ENCODE assay signal across 10 cellular contexts in the genomic region with DNA sequence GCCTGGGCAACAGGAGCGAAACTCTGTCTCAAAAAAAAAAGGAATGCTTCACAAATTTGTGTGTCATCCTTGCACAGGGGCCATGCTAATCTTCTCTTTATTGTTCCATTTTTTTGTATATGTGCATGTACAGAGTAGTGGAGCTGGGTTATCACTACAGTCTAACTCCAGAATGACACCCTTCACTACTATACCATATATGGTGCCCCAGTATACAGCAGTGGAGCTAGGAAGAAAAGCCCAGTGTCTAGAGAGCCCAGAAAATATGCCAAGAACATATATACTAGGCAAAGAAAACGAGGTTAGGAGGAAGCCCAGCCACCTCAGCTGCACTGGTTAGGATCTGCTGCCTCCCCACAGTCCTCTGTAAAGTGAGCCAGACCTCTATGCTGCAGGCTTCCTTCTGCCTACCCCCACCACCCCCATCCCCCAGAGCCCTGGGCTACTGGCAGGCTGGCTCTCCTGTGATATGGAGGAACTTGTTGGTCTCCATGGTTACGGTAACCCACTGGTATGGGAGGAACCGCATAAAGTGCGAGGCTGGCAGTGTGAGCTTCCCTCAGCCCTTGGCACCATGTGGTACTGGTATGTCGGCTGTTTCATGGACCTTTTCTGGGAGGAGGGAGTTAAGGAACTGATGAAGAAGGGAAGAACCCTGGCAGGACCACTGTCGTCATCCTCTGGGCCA. TPM values are rescaled to one million over a fixed set of nuclear protein-coding genes. Genes with fewer than 3 reads are reported as not detected.
A peak's percentile ranks its signal among the peaks of the same experiment; 100 is the strongest.
DNase-seq lines count a peak whose midpoint lies in the region; ATAC-seq and TF ChIP-seq lines count a peak whose summit lies in the region.
"Had no signal": no experiment of that assay in that cellular context is flagged by ENCODE, and none has a peak within 500 bp of the region (broad histone marks: within the 10 kb centered on the region; RNA-seq: fewer than 3 reads in every experiment).

No MANE protein-coding gene starts in this region.

- H3K18ac ChIP-seq in H9 (ENCODE audit: insufficient read length, low read depth, low read length), result no peak overlapping the region
- H3K18ac ChIP-seq in trophoblast cell (ENCODE audit: low read length), result no peak overlapping the region

- H3K36me3 Mint-ChIP-seq in H9 (ENCODE audit: insufficient read depth in 1 of 3, low read depth in 3 of 3), result peaks cover 3 to 10% (median 4%) of the 10 kb centered on the region in 3 experiments; a peak in 5 of 7 replicates

- no peaks in the 10 kb centered on the region for H3K9me3 ChIP-seq in H9 (ENCODE audit: control insufficient read depth, low read depth, low read length)
- no peaks in the 10 kb centered on the region for H3K9me3 ChIP-seq in trophoblast cell (ENCODE audit: insufficient read depth, low read depth, low read length)
- H3K9me3 ChIP-seq: esophagus squamous epithelium had no signal

- H3K4me3 ChIP-seq in trophoblast cell (ENCODE audit: low read depth, low read length), result no peak overlapping the region
- H3K4me3 ChIP-seq: esophagus squamous epithelium had no signal

- H2BK5ac ChIP-seq in H9 (ENCODE audit: insufficient read length, low read length) (no peak overlapping the region), trophoblast cell (ENCODE audit: low read depth, low read length, poor library complexity) (no peak overlapping the region)

- H2AK5ac ChIP-seq in H9 (ENCODE audit: insufficient read length, low read length), result no peak overlapping the region
- H2AK5ac ChIP-seq in trophoblast cell (ENCODE audit: low read length), result no peak overlapping the region

- H2BK12ac ChIP-seq in H9 (ENCODE audit: insufficient read length, low read depth, low read length) (no peak overlapping the region), trophoblast cell (ENCODE audit: low read length) (no peak overlapping the region)

- H3K23ac ChIP-seq in H9 (ENCODE audit: insufficient read length, low read depth, low read length) (no peak overlapping the region), trophoblast cell (ENCODE audit: low read length) (peak overlapping the region; percentile 41)

- H3K79me2 ChIP-seq in H9 (ENCODE audit: insufficient read depth, low read length) (no peaks in the 10 kb centered on the region; the same call in 1 of the 2 replicates), trophoblast cell (ENCODE audit: control insufficient read depth, insufficient read depth, low read length, poor library complexity) (peaks cover 10% of the 10 kb centered on the region)

- H3K4ac ChIP-seq in H9 (ENCODE audit: low read depth, low read length) (no peak overlapping the region), trophoblast cell (ENCODE audit: low read depth, low read length) (no peak overlapping the region)

- H3K4me2 ChIP-seq in H9 (ENCODE audit: insufficient read depth, insufficient read length, low read length) (no peak overlapping the region), trophoblast cell (ENCODE audit: low read length) (no peak overlapping the region)

- H3K9me3 Mint-ChIP-seq in H9, result no peaks in the 10 kb centered on the region

- H3K79me1 ChIP-seq in H9 (ENCODE audit: insufficient read depth, low read depth, low read length, poor library complexity, severe bottlenecking) (peaks cover 4% of the 10 kb centered on the region), trophoblast cell (ENCODE audit: low read length) (no peaks in the 10 kb centered on the region)

- peak; percentile 82 for DNase-seq in H9
- peak; percentile 31 for DNase-seq in OCI-M1 (lab: John Stamatoyannopoulos, UW)
- peak; percentile 25 for DNase-seq in fibroblast of peridontal ligament (ENCODE audit: extremely low read depth)
- peak; percentile 15 to 64 for DNase-seq in trophoblast cell
- no peak for DNase-seq in activated CD8-positive, alpha-beta memory T cell treated with anti-CD3 and anti-CD28 coated beads for 24 hours
- DNase-seq in cortex of kidney (lab: John Stamatoyannopoulos, UW), result no peak
- DNase-seq: activated CD8-positive, alpha-beta memory T cell treated with anti-CD3 and anti-CD28 coated beads, Interleukin-2, amount 50 U/mL, for 4 hours; esophagus squamous epithelium; NCI-H510A had no signal

- H3K27me3 ChIP-seq in H9 (ENCODE audit: insufficient read depth, low read length) (no peaks in the 10 kb centered on the region), trophoblast cell (ENCODE audit: insufficient read depth, low read length) (no peaks in the 10 kb centered on the region)
- H3K27me3 ChIP-seq: esophagus squamous epithelium had no signal

- H4K5ac ChIP-seq in H9 (ENCODE audit: insufficient read length, low read depth, low read length), result no peak overlapping the region

- H3K4me1 ChIP-seq in H9 (ENCODE audit: insufficient read depth, low read length), result peaks cover 14% of the 10 kb centered on the region; the same call in 1 of the 2 replicates
- H3K4me1 ChIP-seq in trophoblast cell (ENCODE audit: control insufficient read depth in 1 of 2, insufficient read depth in 2 of 2, low read length in 2 of 2), result peaks cover 11 to 17% of the 10 kb centered on the region in 2 experiments

- H4K12ac ChIP-seq in trophoblast cell (ENCODE audit: low read depth, low read length), result no peak overlapping the region

- ATAC-seq in HG02938 (IDR thresholded peaks at IDR 0.05; ENCODE audit: unreplicated experiment), result no peak

- H3K14ac ChIP-seq in H9 (ENCODE audit: insufficient read depth, low read length) (no peak overlapping the region), trophoblast cell (ENCODE audit: low read length) (no peak overlapping the region)

- H3K27ac Mint-ChIP-seq in H9, result peak overlapping the region; percentile 67 to 89 (median 84); a peak in 3 of 7 replicates

- H3K36me3 ChIP-seq in trophoblast cell (ENCODE audit: control insufficient read depth in 1 of 2, insufficient read depth in 2 of 2, low read length in 2 of 2), result peaks cover 0 to 2% of the 10 kb centered on the region in 2 experiments

- H3K23me2 ChIP-seq in H9 (ENCODE audit: insufficient read length, low read depth, low read length, poor library complexity, severe bottlenecking), result no peaks in the 10 kb centered on the region

- H4K91ac ChIP-seq in H9 (ENCODE audit: insufficient read length, low read depth, low read length), result no peak overlapping the region
- H4K91ac ChIP-seq in trophoblast cell (ENCODE audit: low read depth, low read length), result no peak overlapping the region

- no peak overlapping the region for H2BK15ac ChIP-seq in H9 (ENCODE audit: low read depth, low read length)

- no peak overlapping the region for H4K8ac ChIP-seq in H9 (replicated peaks; ENCODE audit: insufficient read length, low read depth, low read length)
- H4K8ac ChIP-seq in trophoblast cell (ENCODE audit: low read depth, low read length), result no peak overlapping the region

- no peak overlapping the region for H2BK120ac ChIP-seq in H9 (ENCODE audit: low read depth, low read length, poor library complexity, severe bottlenecking)
- no peak overlapping the region for H2BK120ac ChIP-seq in trophoblast cell (ENCODE audit: insufficient read depth, low read length, poor library complexity)

- no peak overlapping the region for H2BK20ac ChIP-seq in H9 (ENCODE audit: low read depth, low read length, poor library complexity, severe bottlenecking)

- WGBS in H9 (ENCODE audit: extremely low coverage, insufficient read length, low lambda C conversion rate), result no CpG with 5 or more reads among the region's 7 CpGs
- no CpG with 5 or more reads among the region's 7 CpGs for WGBS in trophoblast cell (ENCODE audit: extremely low coverage, insufficient coverage, insufficient read length)

- no peaks in the 10 kb centered on the region for H4K20me1 ChIP-seq in H9 (ENCODE audit: control insufficient read depth, insufficient read depth, insufficient read length)

- H3K4me3 Mint-ChIP-seq in H9, result peak overlapping the region in 1 of 2 experiments; percentile 56; a peak in 2 of 5 replicates

- TF ChIP-seq CTCF in H9 (conservative IDR thresholded peaks at IDR 0.05), result no peak

- H3K27me3 Mint-ChIP-seq in H9 (ENCODE audit: low read depth), result no peaks in the 10 kb centered on the region

- H3K56ac ChIP-seq in H9 (ENCODE audit: insufficient read length, low read depth, low read length), result no peak overlapping the region

- H3K27ac ChIP-seq in H9 (ENCODE audit: insufficient read length, low read depth, low read length) (no peak overlapping the region), trophoblast cell (ENCODE audit: low read depth, low read length) (no peak overlapping the region)
- H3K27ac ChIP-seq: esophagus squamous epithelium had no signal

- H3K9ac ChIP-seq in H9 (ENCODE audit: extremely low read depth, insufficient read length, low read length) (no peak overlapping the region), trophoblast cell (ENCODE audit: low read length) (peak overlapping the region; percentile 15)

- no peak overlapping the region for H3T11ph ChIP-seq in H9 (ENCODE audit: low read length)

- H3K4me1 Mint-ChIP-seq in H9, result peaks cover 47 to 64% of the 10 kb centered on the region in 2 experiments

- H2AFZ ChIP-seq in H9 (ENCODE audit: low read length), result no peak overlapping the region
- no peak overlapping the region for H2AFZ ChIP-seq in trophoblast cell (ENCODE audit: insufficient read depth, low read length, poor library complexity)

RNA-seq across cellular contexts. Expression of gene RCOR2, which starts 34.3 kb away (rescaled TPM):
- total RNA-seq in H9 (2021), result 117 and 118 TPM in 2 replicates
- polyA plus RNA-seq in trophoblast cell (2013), result 11.6 and 13.0 TPM in 2 replicates

RNA-seq across cellular contexts. Expression of gene MARK2, which starts 43.8 kb away (rescaled TPM):
- 45.7 and 49.6 TPM in 2 replicates for total RNA-seq in H9 (2021)
- 67.3 and 70.2 TPM in 2 replicates for polyA plus RNA-seq in trophoblast cell (2013)

RNA-seq across cellular contexts. Expression of gene NAA40, which starts 56.1 kb away (rescaled TPM):
- total RNA-seq in H9 (2021), result 43.9 and 44.4 TPM in 2 replicates
- polyA plus RNA-seq in trophoblast cell (2013), result 12.0 and 12.4 TPM in 2 replicates

Comparison
In these comparisons a context has a peak if more than half of its experiments do, and no peak if none do; other contexts are left out.
1. DNase-seq: peak in H9 (single experiment), OCI-M1 (single experiment), fibroblast of peridontal ligament (single experiment) and trophoblast cell (2 of 2); none in activated CD8-positive, alpha-beta memory T cell treated with anti-CD3 and anti-CD28 coated beads for 24 hours (single experiment) and cortex of kidney (single experiment).